ENCODE assay signal across 1 cellular context in the genomic region with DNA sequence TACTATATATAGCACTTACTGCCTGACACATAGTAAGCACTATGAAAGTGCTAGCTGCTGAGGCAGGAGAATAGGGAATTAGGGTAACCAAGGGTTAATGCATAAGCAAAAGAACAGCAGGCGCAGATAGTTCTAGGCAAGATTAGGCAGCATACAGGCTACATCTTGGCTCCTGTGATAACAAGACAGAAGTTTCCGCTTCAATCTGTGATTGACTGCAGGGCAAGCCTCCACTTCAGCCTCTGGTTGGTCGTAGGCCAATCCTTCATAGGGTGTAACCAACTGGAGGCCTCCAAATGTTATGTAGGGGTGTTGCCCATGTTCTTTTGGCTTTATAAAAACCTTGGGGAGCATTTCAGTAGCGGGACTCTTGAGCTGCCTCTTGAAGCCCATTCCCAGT.
TF ChIP-seq lines count a peak whose summit lies in the region.

No MANE protein-coding gene starts in this region.

TF ChIP-seq in IMR-90, 13 proteins besides CTCF, POLR2A, EP300 and RAD21:
- TF ChIP-seq RFX5 (IDR thresholded peaks at IDR 0.05; ENCODE audit: low read depth, low read length) (no peak), MAFK (IDR thresholded peaks at IDR 0.05; ENCODE audit: low read depth, low read length) (no peak)
TF ChIP-seq in IMR-90: peak in this region for 0.
